ENCODE assay signal across 19 cellular contexts in genomic region chr18:79879566-79879965, GRCh38.
A peak's percentile ranks its signal among the peaks of the same experiment; 100 is the strongest.
DNase-seq lines count a peak whose midpoint lies in the region; ATAC-seq and TF ChIP-seq lines count a peak whose summit lies in the region.
"Had no signal": no experiment of that assay in that cellular context is flagged by ENCODE, and none has a peak within 500 bp of the region (broad histone marks: within the 10 kb centered on the region; RNA-seq: fewer than 3 reads in every experiment).

No MANE protein-coding gene starts in this region.

- TF ChIP-seq POLR2A in spleen (IDR thresholded peaks at IDR 0.05), result no peak

- H3K4me1 ChIP-seq in right cardiac atrium (ENCODE audit: control insufficient read depth, insufficient read depth, low read length) (no peaks in the 10 kb centered on the region), spleen (no peaks in the 10 kb centered on the region)
- H3K4me1 ChIP-seq: Caco-2 had no signal

- intact Hi-C loops in cardiac septum (cut with DNase I), result no loop called here
- intact Hi-C loops in right cardiac atrium (cut with DNase I), result no loop called here
- intact Hi-C loops in spleen (cut with DNase I; ENCODE audit: low total_unique reads), result no loop called here

- ATAC-seq in right cardiac atrium (no peak), HG03439 (IDR thresholded peaks at IDR 0.05; ENCODE audit: unreplicated experiment) (no peak)
- ATAC-seq: CD8-positive, alpha-beta T cell had no signal

- H3K4me3 ChIP-seq in right cardiac atrium (ENCODE audit: low read length) (no peak overlapping the region), coronary artery (no peak overlapping the region), spleen (no peak overlapping the region)
- H3K4me3 ChIP-seq: BLaER1, GM23248 had no signal

- no peak for TF ChIP-seq CTCF in coronary artery (IDR thresholded peaks at IDR 0.05)
- TF ChIP-seq CTCF in spleen (IDR thresholded peaks at IDR 0.05 in 8 of 11, conservative IDR thresholded peaks at IDR 0.05 in 3 of 11), result no peak

- DNase-seq in activated CD8-positive, alpha-beta memory T cell treated with anti-CD3 and anti-CD28 coated beads, Interleukin-2, amount 50 U/mL, for 48 hours, result peak; percentile 43
- no peak for DNase-seq in activated CD8-positive, alpha-beta memory T cell treated with anti-CD3 and anti-CD28 coated beads for 24 hours
- DNase-seq in cardiac septum (ENCODE audit: low spot score) (peak; percentile 20), right cardiac atrium (no peak), coronary artery (ENCODE audit: low spot score) (peak; percentile 4), spleen (peak; percentile 13), NOMO-1 treated with dmso at 0.1 percent for 144 hours (lab: John Stamatoyannopoulos, UW; ENCODE audit: unreplicated experiment) (no peak)
- DNase-seq: Caco-2; CD4-positive, CD25-positive, alpha-beta regulatory T cell; DMS153; DND-41; GM23248; H7; HCEC 1CT had no signal

- WGBS in right cardiac atrium, result 88% methylated on average over 12 of the region's 12 CpGs
- WGBS in spleen, 5 donors, result 87 to 92% (median 90%) methylated on average over 12 of the region's 12 CpGs

- no peak overlapping the region for H3K27ac ChIP-seq in right cardiac atrium (ENCODE audit: low read length)
- no peak overlapping the region for H3K27ac ChIP-seq in coronary artery
- no peak overlapping the region for H3K27ac ChIP-seq in spleen
- H3K27ac ChIP-seq: 22Rv1, BLaER1, C4-2B, GM23248 had no signal

- no peaks in the 10 kb centered on the region for H3K9me3 ChIP-seq in right cardiac atrium (ENCODE audit: control insufficient read depth, low read length)
- peaks cover 0 to 20% (median 4%) of the 10 kb centered on the region in 8 donors for H3K9me3 ChIP-seq in spleen
- H3K9me3 ChIP-seq: Caco-2 had no signal

- H3K36me3 ChIP-seq in spleen, result no peaks in the 10 kb centered on the region
- H3K36me3 ChIP-seq: BLaER1 had no signal

- H3K27me3 ChIP-seq in right cardiac atrium (ENCODE audit: control insufficient read depth, insufficient read depth), result no peaks in the 10 kb centered on the region
- H3K27me3 ChIP-seq in spleen (replicated peaks in 1 of 7), result peaks cover 0 to 21% (median 0%) of the 10 kb centered on the region in 7 donors
- H3K27me3 ChIP-seq: BLaER1 had no signal

Comparison
In these comparisons a context has a peak if more than half of its experiments do, and no peak if none do; other contexts are left out.
1. DNase-seq: peak in activated CD8-positive, alpha-beta memory T cell treated with anti-CD3 and anti-CD28 coated beads, Interleukin-2, amount 50 U/mL, for 48 hours (single experiment), cardiac septum (single experiment), coronary artery (single experiment) and spleen (single experiment); none in activated CD8-positive, alpha-beta memory T cell treated with anti-CD3 and anti-CD28 coated beads for 24 hours (single experiment), right cardiac atrium (0 of 3) and NOMO-1 treated with dmso at 0.1 percent for 144 hours (single experiment).